Comparison of ENCODE assay signal across 26 cellular contexts in the genomic region with DNA sequence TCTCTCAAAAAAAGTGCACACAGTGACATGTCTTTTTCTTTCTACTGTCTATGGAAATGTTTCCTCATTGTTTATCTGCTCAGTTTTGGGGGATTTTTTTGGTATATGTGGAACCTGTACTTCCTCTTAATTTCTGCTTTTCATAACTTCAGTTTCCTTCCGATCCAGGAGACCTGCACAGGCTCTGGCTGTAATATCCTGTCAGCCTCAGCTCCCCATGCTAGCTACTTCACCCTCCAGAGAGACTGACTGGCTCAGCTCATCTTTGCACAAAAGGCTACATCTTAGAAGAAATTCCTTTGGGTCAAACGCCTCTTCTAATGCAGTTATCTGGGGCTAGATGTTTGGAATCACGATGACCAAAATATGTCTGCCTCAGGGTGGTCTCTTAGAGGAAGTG.
"Had no signal": no experiment of that assay in that cellular context is flagged by ENCODE, and none has a peak within 500 bp of the region (broad histone marks: within the 10 kb centered on the region; RNA-seq: fewer than 3 reads in every experiment).

No MANE protein-coding gene starts in this region.

- H3K4me1 ChIP-seq: adrenal gland, body of pancreas, right lobe of liver, testis, uterus had no signal

- ATAC-seq: body of pancreas; effector memory CD8-positive, alpha-beta T cell; gastrocnemius medialis; stimulated activated naive CD8-positive, alpha-beta T cell treated with anti-CD3 and anti-CD28 coated beads, Interleukin-15, Interleukin-2, amounts not matched to agents 100 U/mL and 50 U/mL, for 24 hours had no signal

- DNase-seq: activated CD4-positive, alpha-beta T cell treated with anti-CD3 and anti-CD28 coated beads for 4 hours; activated CD4-positive, alpha-beta T cell treated with anti-CD3 and anti-CD28 coated beads, Interleukin-2, amount 50 U/mL, for 4 hours; activated CD8-positive, alpha-beta memory T cell treated with anti-CD3 and anti-CD28 coated beads for 24 hours; activated effector memory CD4-positive, alpha-beta T cell treated with anti-CD3 and anti-CD28 coated beads, Interleukin-2, amount 50 U/mL, for 16 hours; activated naive CD4-positive, alpha-beta T cell treated with anti-CD3 and anti-CD28 coated beads for 36 hours; activated naive CD8-positive, alpha-beta T cell treated with anti-CD3 and anti-CD28 coated beads for 36 hours; adrenal gland; aorta; body of pancreas; cortex of kidney; effector memory CD8-positive, alpha-beta T cell; erythroblast; gastrocnemius medialis; glutamatergic neuron; left ventricle myocardium inferior; right lobe of liver; stimulated activated CD4-positive, alpha-beta T cell treated with anti-CD3 and anti-CD28 coated beads, Interleukin-12 subunit alpha, Interleukin-12 subunit beta, amount 100 ng/mL, for 4 hours; stimulated activated CD4-positive, alpha-beta T cell treated with anti-CD3 and anti-CD28 coated beads, Interleukin-4, amount 100 ng/mL, for 1 hour; stimulated activated naive CD8-positive, alpha-beta T cell treated with anti-CD3 and anti-CD28 coated beads, Interleukin-15, Interleukin-2, amounts not matched to agents 100 U/mL and 50 U/mL, for 24 hours; testis; trophoblast cell; uterus had no signal

- H3K27me3 ChIP-seq: adrenal gland, body of pancreas, cardiac muscle cell, gastrocnemius medialis, neutrophil, right lobe of liver, testis, uterus had no signal

- H3K9me3 ChIP-seq: adrenal gland, body of pancreas, gastrocnemius medialis, left ventricle myocardium inferior, neutrophil, right lobe of liver, testis, uterus had no signal

- H3K4me3 ChIP-seq: adrenal gland, body of pancreas, cardiac muscle cell, gastrocnemius medialis, left ventricle myocardium inferior, right lobe of liver, skin epidermis, testis, uterus had no signal

- H3K27ac ChIP-seq: adrenal gland, body of pancreas, cardiac muscle cell, gastrocnemius medialis, left ventricle myocardium inferior, neutrophil, right lobe of liver, skin epidermis, testis, uterus, VCaP had no signal

- H3K36me3 ChIP-seq: adrenal gland, cardiac muscle cell, gastrocnemius medialis, left ventricle myocardium inferior, neutrophil, right lobe of liver, uterus had no signal
